Comparison of ENCODE assay signal across 8 cellular contexts in genomic region chr15:82680200-82681102, GRCh38. TPM values are rescaled to one million over a fixed set of nuclear protein-coding genes. Genes with fewer than 3 reads are reported as not detected.
DNase-seq lines count a peak whose midpoint lies in the region; ATAC-seq and TF ChIP-seq lines count a peak whose summit lies in the region.

No MANE protein-coding gene starts in this region.

- H3K4me1 ChIP-seq in Panc1 (ENCODE audit: control insufficient read depth, insufficient read depth, low read length) (no peaks in the 10 kb centered on the region), lower lobe of right lung (peaks cover 10% of the 10 kb centered on the region)

- no peaks in the 10 kb centered on the region for H3K9me3 ChIP-seq in Panc1 (ENCODE audit: control insufficient read depth, insufficient read depth, low read depth, low read length)
- no peaks in the 10 kb centered on the region for H3K9me3 ChIP-seq in lower lobe of right lung

- TF ChIP-seq CTCF in Panc1 (IDR thresholded peaks at IDR 0.05) (no peak), lower lobe of right lung (IDR thresholded peaks at IDR 0.05) (peak; percentile 13)

- in situ Hi-C loops in Panc1 (cut with HindIII; ENCODE audit: low pct_unique_long_range_greater_than_20kb, low sequenced_read_pairs), result no loop called here

- intact Hi-C loops in Panc1 (cut with micrococcal nuclease; ENCODE audit: unreplicated experiment), result no loop called here
- intact Hi-C loops in lower lobe of right lung (cut with DNase I), result no loop called here

- ATAC-seq in GM18909 (IDR thresholded peaks at IDR 0.05; ENCODE audit: poor library complexity, unreplicated experiment) (peak; percentile 85), HG03060 (IDR thresholded peaks at IDR 0.05; ENCODE audit: low read depth, unreplicated experiment) (peak; percentile 67), Panc1 (peak; percentile 85), lower lobe of right lung (peak; percentile 96 to 97), HG02884 (IDR thresholded peaks at IDR 0.05; ENCODE audit: unreplicated experiment) (no peak)
- ATAC-seq in activated naive CD4-positive, alpha-beta T cell treated with anti-CD3 and anti-CD28 coated beads, Interleukin-2, amount 50 U/mL, for 72 hours, result peak; percentile 94 to 96

- H3K36me3 ChIP-seq in Panc1 (ENCODE audit: control insufficient read depth, insufficient read depth, low read length) (no peaks in the 10 kb centered on the region), lower lobe of right lung (no peaks in the 10 kb centered on the region)

- DNase-seq in Panc1 (ENCODE audit: low read depth, low spot score) (no peak), lower lobe of right lung (peak; percentile 84), occipital lobe (lab: John Stamatoyannopoulos, UW) (no peak)
- peak; percentile 73 to 83 for DNase-seq in activated naive CD4-positive, alpha-beta T cell treated with anti-CD3 and anti-CD28 coated beads, Interleukin-2, amount 50 U/mL, for 72 hours (ENCODE audit: low spot score in 2 of 2)
- DNase-seq in stimulated activated CD8-positive, alpha-beta memory T cell treated with anti-CD3 and anti-CD28 coated beads, Interleukin-15, amount 100 ng/mL, for 48 hours (ENCODE audit: low read depth in 2 of 2), result peak; percentile 67 to 69

- no TSS peak for BruUV-seq in Panc1 (replicated peaks; lab: Mats Ljungman, UMichigan)

- peaks cover 0 to 10% of the 10 kb centered on the region in 2 donors for H3K36me3 Mint-ChIP-seq in activated naive CD4-positive, alpha-beta T cell treated with anti-CD3 and anti-CD28 coated beads, Interleukin-2, amount 50 U/mL, for 72 hours

- CTCF ChIA-PET in Panc1 (lab: Charles Lee), result no interaction called here

- H3K4me3 ChIP-seq in Panc1 (ENCODE audit: low read depth in 2 of 2, low read length in 2 of 2), result peak overlapping the region; percentile 52 to 58
- H3K4me3 ChIP-seq in lower lobe of right lung, result peak overlapping the region; percentile 59

- H3K9me3 Mint-ChIP-seq in activated naive CD4-positive, alpha-beta T cell treated with anti-CD3 and anti-CD28 coated beads, Interleukin-2, amount 50 U/mL, for 72 hours, result no peaks in the 10 kb centered on the region

- H3K27ac Mint-ChIP-seq in activated naive CD4-positive, alpha-beta T cell treated with anti-CD3 and anti-CD28 coated beads, Interleukin-2, amount 50 U/mL, for 72 hours, result peak overlapping the region; percentile 81 to 87

- H3K27me3 ChIP-seq in Panc1 (ENCODE audit: control insufficient read depth, insufficient read depth, low read length) (peaks cover 8% of the 10 kb centered on the region; the same call in 1 of the 2 replicates), lower lobe of right lung (ENCODE audit: low read depth) (peaks cover 27% of the 10 kb centered on the region)

- POLR2A ChIA-PET in Panc1 (lab: Charles Lee), result no interaction called here

- no peak overlapping the region for H3K27ac ChIP-seq in Panc1 (ENCODE audit: low read length)
- H3K27ac ChIP-seq in lower lobe of right lung, result peak overlapping the region; percentile 76

RNA-seq across cellular contexts. Expression of gene AP3B2, which starts 29.2 kb away (rescaled TPM):
- total RNA-seq in Panc1 (2021; ENCODE audit: unreplicated experiment) (0.95 TPM), lower lobe of right lung (3.0 TPM), occipital lobe (52.9 TPM)
- polyA plus RNA-seq in Panc1 (2012; ENCODE audit: insufficient read length), result 1.1 TPM
- 1 to 10 TPM in 1 of 2 donors, under 1 TPM in 1; 0.18 to 1.4 TPM for total RNA-seq in activated naive CD4-positive, alpha-beta T cell treated with anti-CD3 and anti-CD28 coated beads, Interleukin-2, amount 50 U/mL, for 72 hours

RNA-seq across cellular contexts. Expression of gene CPEB1, which starts 33.3 kb away (rescaled TPM):
- total RNA-seq in Panc1 (2021; ENCODE audit: unreplicated experiment) (19.5 TPM), lower lobe of right lung (2.7 TPM), occipital lobe (2.8 TPM)
- 17.0 TPM for polyA plus RNA-seq in Panc1 (2012; ENCODE audit: insufficient read length)
- total RNA-seq in activated naive CD4-positive, alpha-beta T cell treated with anti-CD3 and anti-CD28 coated beads, Interleukin-2, amount 50 U/mL, for 72 hours, result not detected

Comparison
In these comparisons a context has a peak if more than half of its experiments do, and no peak if none do; other contexts are left out.
1. DNase-seq: peak in activated naive CD4-positive, alpha-beta T cell treated with anti-CD3 and anti-CD28 coated beads, Interleukin-2, amount 50 U/mL, for 72 hours (2 of 2), lower lobe of right lung (single experiment) and stimulated activated CD8-positive, alpha-beta memory T cell treated with anti-CD3 and anti-CD28 coated beads, Interleukin-15, amount 100 ng/mL, for 48 hours (2 of 2); none in Panc1 (single experiment) and occipital lobe (single experiment).
2. RNA of gene AP3B2, which starts 29.2 kb away (total RNA-seq): 52.9 TPM in occipital lobe (single experiment); 3.0 TPM in lower lobe of right lung (single experiment), 0.18 to 1.4 TPM in activated naive CD4-positive, alpha-beta T cell treated with anti-CD3 and anti-CD28 coated beads, Interleukin-2, amount 50 U/mL, for 72 hours and 0.95 TPM in Panc1 (single experiment); every median in the first group is over 10 times any median in the second.